In genomic region chr1:111541721-111542120, GRCh38 we compare ENCODE assay signal across 15 cellular contexts. TPM values are rescaled to one million over a fixed set of nuclear protein-coding genes. Genes with fewer than 3 reads are reported as not detected.
DNase-seq lines count a peak whose midpoint lies in the region; ATAC-seq, FAIRE-seq and TF ChIP-seq lines count a peak whose summit lies in the region.
"Had no signal": no experiment of that assay in that cellular context is flagged by ENCODE, and none has a peak within 500 bp of the region (broad histone marks: within the 10 kb centered on the region; RNA-seq: fewer than 3 reads in every experiment).

No MANE protein-coding gene starts in this region.

- peaks cover 29% of the 10 kb centered on the region for H3K4me1 Mint-ChIP-seq in astrocyte (ENCODE audit: low read depth, unreplicated experiment)
- H3K4me1 Mint-ChIP-seq in activated CD8-positive, alpha-beta T cell treated with anti-CD3 and anti-CD28 coated beads, Interleukin-2, amount 10 ng/mL, durations not matched to agents 7 days and 5 days (ENCODE audit: low read depth): peaks cover 5% of the 10 kb centered on the region

- no peak overlapping the region for H3K4me3 Mint-ChIP-seq in astrocyte (ENCODE audit: unreplicated experiment)
- no peak overlapping the region for H3K4me3 Mint-ChIP-seq in activated CD8-positive, alpha-beta T cell treated with anti-CD3 and anti-CD28 coated beads, Interleukin-2, amount 10 ng/mL, durations not matched to agents 7 days and 5 days

- peak overlapping the region; percentile 67 for H3K4me2 ChIP-seq in astrocyte (ENCODE audit: low read length)
- H3K4me2 ChIP-seq in keratinocyte (ENCODE audit: control insufficient read depth, extremely low read depth, insufficient read depth, low read depth, low read length): peak overlapping the region; percentile 78

- no peaks in the 10 kb centered on the region for H3K27me3 Mint-ChIP-seq in astrocyte (ENCODE audit: low read depth, unreplicated experiment)
- H3K27me3 Mint-ChIP-seq in activated CD8-positive, alpha-beta T cell treated with anti-CD3 and anti-CD28 coated beads, Interleukin-2, amount 10 ng/mL, durations not matched to agents 7 days and 5 days (ENCODE audit: low read depth): peaks cover 3% of the 10 kb centered on the region

- H3K27ac Mint-ChIP-seq in astrocyte (ENCODE audit: unreplicated experiment): peak overlapping the region; percentile 82
- no peak overlapping the region for H3K27ac Mint-ChIP-seq in activated CD8-positive, alpha-beta T cell treated with anti-CD3 and anti-CD28 coated beads, Interleukin-2, amount 10 ng/mL, durations not matched to agents 7 days and 5 days

- TF ChIP-seq CTCF in astrocyte (IDR thresholded peaks at IDR 0.05; ENCODE audit: insufficient read depth, low read depth, low read length) (no peak), keratinocyte (optimal IDR thresholded peaks at IDR 0.05 in 1 of 3, IDR thresholded peaks at IDR 0.05 in 1 of 3, conservative IDR thresholded peaks at IDR 0.05 in 1 of 3; ENCODE audit: extremely low read depth in 1 of 3, insufficient read depth in 2 of 3, low read length in 3 of 3) (no peak)

- no peaks in the 10 kb centered on the region for H3K36me3 Mint-ChIP-seq in astrocyte (ENCODE audit: low read depth, unreplicated experiment)
- no peaks in the 10 kb centered on the region for H3K36me3 Mint-ChIP-seq in activated CD8-positive, alpha-beta T cell treated with anti-CD3 and anti-CD28 coated beads, Interleukin-2, amount 10 ng/mL, durations not matched to agents 7 days and 5 days (ENCODE audit: low read depth)

- no peaks in the 10 kb centered on the region for H3K79me2 ChIP-seq in astrocyte (ENCODE audit: insufficient read depth, low read length)
- H3K79me2 ChIP-seq in keratinocyte (ENCODE audit: control insufficient read depth, insufficient read depth, low read length): no peaks in the 10 kb centered on the region

- H3K9me3 ChIP-seq in astrocyte (ENCODE audit: insufficient read depth, low read depth, low read length) (no peaks in the 10 kb centered on the region), keratinocyte (ENCODE audit: control insufficient read depth, low read depth, low read length) (no peaks in the 10 kb centered on the region)
- H3K9me3 ChIP-seq: vagina had no signal

- H3K4me1 ChIP-seq in astrocyte (ENCODE audit: insufficient read depth, low read length): peaks cover 26% of the 10 kb centered on the region
- peaks cover 22% of the 10 kb centered on the region for H3K4me1 ChIP-seq in keratinocyte (ENCODE audit: control insufficient read depth, extremely low read depth, insufficient read depth, low read length)
- H3K4me1 ChIP-seq: vagina had no signal

- no peaks in the 10 kb centered on the region for H3K9me1 ChIP-seq in keratinocyte (ENCODE audit: control insufficient read depth, extremely low read depth, insufficient read depth, low read length)

- DNase-seq in AG08395 (ENCODE audit: low spot score) (peak; percentile 43), HT-29 (ENCODE audit: low spot score) (peak; percentile 44), astrocyte (ENCODE audit: low read depth) (peak; percentile 63), keratinocyte (ENCODE audit: low read depth, low spot score) (no peak), GM19239 (ENCODE audit: insufficient read length, low spot score) (no peak), NCI-H2029 treated with DMSO at 0.1 percent for 48 hours (lab: John Stamatoyannopoulos, UW) (no peak), midbrain (lab: John Stamatoyannopoulos, UW) (no peak)
- DNase-seq in activated CD8-positive, alpha-beta T cell treated with anti-CD3 and anti-CD28 coated beads, Interleukin-2, amount 10 ng/mL, durations not matched to agents 7 days and 5 days: no peak
- DNase-seq: activated CD4-positive, alpha-beta T cell treated with anti-CD3 and anti-CD28 coated beads for 4 hours; cerebellar nuclear complex; DND-41; NCI-H1417; stimulated activated CD8-positive, alpha-beta memory T cell treated with anti-CD3 and anti-CD28 coated beads, Interleukin-4, amount 100 ng/mL, for 48 hours had no signal

- H3K27me3 ChIP-seq in astrocyte (ENCODE audit: insufficient read depth, low read length) (no peaks in the 10 kb centered on the region), keratinocyte (ENCODE audit: control insufficient read depth, extremely low read depth, insufficient read depth, low read length) (no peaks in the 10 kb centered on the region)
- H3K27me3 ChIP-seq: vagina had no signal

- H4K20me1 ChIP-seq in astrocyte (ENCODE audit: insufficient read depth, low read length): no peaks in the 10 kb centered on the region
- no peaks in the 10 kb centered on the region for H4K20me1 ChIP-seq in keratinocyte (ENCODE audit: control insufficient read depth, extremely low read depth, insufficient read depth, low read length)

- H3K27ac ChIP-seq in astrocyte (ENCODE audit: low read depth, low read length) (peak overlapping the region; percentile 6), keratinocyte (ENCODE audit: control insufficient read depth, insufficient read depth, low read length) (peak overlapping the region; percentile 8)
- H3K27ac ChIP-seq: SK-N-MC, vagina had no signal

- no peak overlapping the region for H3K9ac ChIP-seq in astrocyte (ENCODE audit: low read length)
- peak overlapping the region; percentile 48 for H3K9ac ChIP-seq in keratinocyte (ENCODE audit: control insufficient read depth, extremely low read depth, insufficient read depth, low read length)

- peaks cover 2% of the 10 kb centered on the region for H3K9me3 Mint-ChIP-seq in astrocyte (ENCODE audit: unreplicated experiment)
- peaks cover 5% of the 10 kb centered on the region for H3K9me3 Mint-ChIP-seq in activated CD8-positive, alpha-beta T cell treated with anti-CD3 and anti-CD28 coated beads, Interleukin-2, amount 10 ng/mL, durations not matched to agents 7 days and 5 days (ENCODE audit: insufficient read depth)

- POLR2A ChIA-PET in activated CD8-positive, alpha-beta T cell treated with anti-CD3 and anti-CD28 coated beads, Interleukin-2, amount 10 ng/mL, durations not matched to agents 7 days and 5 days (lab: Charles Lee): interaction anchor here (0.6 kb wide), 1 partner anchor 197 kb away, joined by 3 read pairs; no protein-coding TSS in a partner anchor

- dilution Hi-C loops in keratinocyte (cut with MboI; ENCODE audit: extremely low pct_ligation_motif_present, low sequenced_read_pairs): no loop called here

- no peak overlapping the region for H3K4me3 ChIP-seq in astrocyte (ENCODE audit: insufficient read depth, low read depth, low read length)
- peak overlapping the region; percentile 32 to 64 (median 41) for H3K4me3 ChIP-seq in keratinocyte (ENCODE audit: control insufficient read depth in 2 of 3, extremely low read depth in 1 of 3, insufficient read depth in 2 of 3, low read depth in 1 of 3, low read length in 3 of 3)
- H3K4me3 ChIP-seq: SK-N-MC, vagina had no signal

- FAIRE-seq in astrocyte (lab: Jason Lieb, UNC) (peak; percentile 85), keratinocyte (lab: Jason Lieb, UNC) (peak; percentile 93), GM19239 (lab: Jason Lieb, UNC) (no peak)

- CTCF ChIA-PET in activated CD8-positive, alpha-beta T cell treated with anti-CD3 and anti-CD28 coated beads, Interleukin-2, amount 10 ng/mL, durations not matched to agents 7 days and 5 days (lab: Charles Lee): interaction anchor here (2.9 kb wide), 1 partner anchor 26 kb away, joined by 9 read pairs; no protein-coding TSS in a partner anchor

- no peak for ATAC-seq in activated CD8-positive, alpha-beta T cell treated with anti-CD3 and anti-CD28 coated beads, Interleukin-2, amount 10 ng/mL, durations not matched to agents 7 days and 5 days

- no peaks in the 10 kb centered on the region for H3K36me3 ChIP-seq in astrocyte (ENCODE audit: insufficient read depth, low read length)
- no peaks in the 10 kb centered on the region for H3K36me3 ChIP-seq in keratinocyte (ENCODE audit: control insufficient read depth in 2 of 2, extremely low read depth in 1 of 2, insufficient read depth in 2 of 2, low read length in 2 of 2)
- H3K36me3 ChIP-seq: vagina had no signal

- H2AFZ ChIP-seq in astrocyte (ENCODE audit: low read depth, low read length) (no peak overlapping the region), keratinocyte (ENCODE audit: control insufficient read depth, low read length) (no peak overlapping the region)

RNA-seq across cellular contexts. Expression of gene ADORA3, which starts 38.3 kb away (rescaled TPM):
- total RNA-seq in HT-29 (2014; rRNA removed; shearing (Covaris generic)): not detected in 2 replicates
- not detected in 2 replicates for total RNA-seq in astrocyte
- polyA plus RNA-seq in keratinocyte: not detected in 3 replicates
- not detected for polyA plus RNA-seq in keratinocyte (2011; ENCODE audit: low read depth)
- polyA plus RNA-seq in keratinocyte (2011; cell fraction: cytosol; rRNA removed): not detected in 2 replicates
- polyA plus RNA-seq in keratinocyte (2011; cell fraction: nucleus; rRNA removed): not detected in 2 replicates
- not detected in 2 replicates for polyA plus RNA-seq in keratinocyte (2012; ENCODE audit: low replicate concordance)
- polyA minus RNA-seq in keratinocyte: not detected in 3 replicates
- polyA minus RNA-seq in keratinocyte (2011; cell fraction: cytosol; rRNA and poly(A)+ RNA removed): not detected
- not detected in 2 replicates for polyA minus RNA-seq in keratinocyte (2011; cell fraction: nucleus; rRNA and poly(A)+ RNA removed)
- under 1 TPM in 1 of 2 experiments, not detected in 1; 0.18 TPM for total RNA-seq in activated CD8-positive, alpha-beta T cell treated with anti-CD3 and anti-CD28 coated beads, Interleukin-2, amount 10 ng/mL, durations not matched to agents 7 days and 5 days

RNA-seq across cellular contexts. Expression of gene TMIGD3, which starts 38.3 kb away (rescaled TPM):
- total RNA-seq in HT-29 (2014; rRNA removed; shearing (Covaris generic)): not detected in 2 replicates
- total RNA-seq in astrocyte: not detected in 2 replicates
- polyA plus RNA-seq in keratinocyte: not detected in 3 replicates
- polyA plus RNA-seq in keratinocyte (2011; ENCODE audit: low read depth): not detected
- polyA plus RNA-seq in keratinocyte (2011; cell fraction: cytosol; rRNA removed): not detected in 2 replicates
- not detected in 2 replicates for polyA plus RNA-seq in keratinocyte (2011; cell fraction: nucleus; rRNA removed)
- not detected in 2 replicates for polyA plus RNA-seq in keratinocyte (2012; ENCODE audit: low replicate concordance)
- not detected in 3 replicates for polyA minus RNA-seq in keratinocyte
- polyA minus RNA-seq in keratinocyte (2011; cell fraction: cytosol; rRNA and poly(A)+ RNA removed): not detected
- polyA minus RNA-seq in keratinocyte (2011; cell fraction: nucleus; rRNA and poly(A)+ RNA removed): not detected in 2 replicates
- not detected for total RNA-seq in activated CD8-positive, alpha-beta T cell treated with anti-CD3 and anti-CD28 coated beads, Interleukin-2, amount 10 ng/mL, durations not matched to agents 7 days and 5 days

Comparison
In these comparisons a context has a peak if more than half of its experiments do, and no peak if none do; other contexts are left out.
1. DNase-seq: peak in AG08395 (single experiment), HT-29 (single experiment) and astrocyte (single experiment); none in keratinocyte (single experiment), GM19239 (single experiment), activated CD8-positive, alpha-beta T cell treated with anti-CD3 and anti-CD28 coated beads, Interleukin-2, amount 10 ng/mL, durations not matched to agents 7 days and 5 days (single experiment), NCI-H2029 treated with DMSO at 0.1 percent for 48 hours (single experiment) and midbrain (single experiment).